Comparison of ENCODE assay signal across 24 cellular contexts in genomic region chr15:68265086-68265485, GRCh38.
"Had no signal": no experiment of that assay in that cellular context is flagged by ENCODE, and none has a peak within 500 bp of the region (broad histone marks: within the 10 kb centered on the region; RNA-seq: fewer than 3 reads in every experiment).

No MANE protein-coding gene starts in this region.

- H3K36me3 ChIP-seq: adrenal gland had no signal

- H3K4me1 ChIP-seq: adrenal gland had no signal

- H3K9me3 Mint-ChIP-seq: activated CD8-positive, alpha-beta T cell treated with anti-CD3 and anti-CD28 coated beads for 36 hours; activated naive CD8-positive, alpha-beta T cell treated with anti-CD3 and anti-CD28 coated beads, Interleukin-2, amount 10 ng/mL, durations not matched to agents 7 days and 5 days; activated T-cell treated with anti-CD3 and anti-CD28 coated beads, Interleukin-2, amount 50 U/mL, for 72 hours; activated T-helper 2 cell treated with anti-CD3 and anti-CD28 coated beads, Interferon-gamma antibody, Interleukin-2, Interleukin-4, amounts not matched to agents 10 μg/mL and 5 μg/mL and 100 μg/mL, durations not matched to agents 14 hours and 24 hours and 36 hours; T-helper 1 cell treated with Interleukin-12 subunit alpha and Interleukin-12 subunit beta and Interleukin-4 antibody, amounts not matched to agents 30 μg/mL and 1 μg/mL, for 36 hours had no signal

- H3K4me1 Mint-ChIP-seq: activated naive CD8-positive, alpha-beta T cell treated with anti-CD3 and anti-CD28 coated beads, Interleukin-2, amount 10 ng/mL, durations not matched to agents 7 days and 5 days had no signal

- H3K4me3 ChIP-seq: adrenal gland, PC-9 had no signal

- H3K27ac Mint-ChIP-seq: activated CD8-positive, alpha-beta T cell treated with anti-CD3 and anti-CD28 coated beads for 36 hours; activated naive CD8-positive, alpha-beta T cell treated with anti-CD3 and anti-CD28 coated beads, Interleukin-2, amount 10 ng/mL, durations not matched to agents 7 days and 5 days; activated T-cell treated with anti-CD3 and anti-CD28 coated beads, Interleukin-2, amount 50 U/mL, for 72 hours; activated T-helper 2 cell treated with anti-CD3 and anti-CD28 coated beads, Interferon-gamma antibody, Interleukin-2, Interleukin-4, amounts not matched to agents 10 μg/mL and 5 μg/mL and 100 μg/mL, durations not matched to agents 14 hours and 24 hours and 36 hours; T-helper 1 cell treated with Interleukin-12 subunit alpha and Interleukin-12 subunit beta and Interleukin-4 antibody, amounts not matched to agents 30 μg/mL and 1 μg/mL, for 36 hours had no signal

- H2AFZ ChIP-seq: PC-9 had no signal

- H3K4me2 ChIP-seq: PC-9 had no signal

- DNase-seq: activated CD4-positive, alpha-beta T cell treated with anti-CD3 and anti-CD28 coated beads for 4 hours; activated CD8-positive, alpha-beta memory T cell treated with anti-CD3 and anti-CD28 coated beads, Interleukin-2, amount 50 U/mL, for 4 hours; activated CD8-positive, alpha-beta T cell treated with anti-CD3 and anti-CD28 coated beads for 36 hours; activated gamma-delta T cell treated with Interleukin-2 at 50 U/mL for 16 hours; activated naive CD4-positive, alpha-beta T cell treated with anti-CD3 and anti-CD28 coated beads, Interleukin-2, amount 50 U/mL, for 16 hours; activated naive CD8-positive, alpha-beta T cell treated with anti-CD3 and anti-CD28 coated beads, Interleukin-2, amount 10 ng/mL, durations not matched to agents 7 days and 5 days; activated T-cell treated with anti-CD3 and anti-CD28 coated beads, Interleukin-2, amount 50 U/mL, for 72 hours; adrenal gland; anterior cingulate cortex; caudate nucleus; KG1; NCI-H1092; NCI-H1417; NCI-H1930; NCI-H2107; NCI-H2171 treated with DMSO at 0.1 percent for 48 hours; NCI-H226; NCI-H510A; NCI-H526 treated with DMSO at 0.1 percent for 48 hours; NCI-H82; PC-9; SHP77 treated with DMSO at 0.1 percent for 48 hours had no signal

- H3K9me3 ChIP-seq: adrenal gland had no signal

- H3K27ac ChIP-seq: adrenal gland, PC-9 had no signal

- H3K36me3 Mint-ChIP-seq: activated naive CD8-positive, alpha-beta T cell treated with anti-CD3 and anti-CD28 coated beads, Interleukin-2, amount 10 ng/mL, durations not matched to agents 7 days and 5 days had no signal

- H3K4me3 Mint-ChIP-seq: activated CD8-positive, alpha-beta T cell treated with anti-CD3 and anti-CD28 coated beads for 36 hours; activated naive CD8-positive, alpha-beta T cell treated with anti-CD3 and anti-CD28 coated beads, Interleukin-2, amount 10 ng/mL, durations not matched to agents 7 days and 5 days; activated T-cell treated with anti-CD3 and anti-CD28 coated beads, Interleukin-2, amount 50 U/mL, for 72 hours; T-helper 1 cell treated with Interleukin-12 subunit alpha and Interleukin-12 subunit beta and Interleukin-4 antibody, amounts not matched to agents 30 μg/mL and 1 μg/mL, for 36 hours had no signal

- H3K27me3 ChIP-seq: adrenal gland had no signal
